In the genomic region with DNA sequence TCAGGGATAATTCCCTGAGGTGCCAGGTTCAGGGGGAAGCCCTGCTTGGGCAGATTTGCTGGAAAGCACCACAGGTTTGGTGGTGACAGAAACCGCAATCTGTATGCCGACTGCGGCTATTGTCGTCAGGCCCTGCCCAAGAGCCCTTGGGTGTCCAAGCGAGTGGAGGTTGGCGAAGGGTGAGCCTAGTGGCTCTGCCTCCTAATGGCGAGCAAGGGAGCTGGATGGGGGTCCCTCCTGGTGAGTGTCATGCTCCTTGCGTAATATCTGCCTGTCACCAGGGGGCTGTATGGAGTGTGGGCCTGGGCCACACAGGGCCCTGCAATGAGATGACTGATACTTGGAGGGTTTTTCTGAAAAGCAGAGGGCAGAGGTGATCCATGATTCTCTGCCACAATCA, we compare ENCODE assay signal across 2 cellular contexts.
TF ChIP-seq lines count a peak whose summit lies in the region.

No MANE protein-coding gene starts in this region.

TF ChIP-seq in IMR-90, 13 proteins besides CTCF, POLR2A, EP300 and RAD21:
- TF ChIP-seq, protein P1, sequence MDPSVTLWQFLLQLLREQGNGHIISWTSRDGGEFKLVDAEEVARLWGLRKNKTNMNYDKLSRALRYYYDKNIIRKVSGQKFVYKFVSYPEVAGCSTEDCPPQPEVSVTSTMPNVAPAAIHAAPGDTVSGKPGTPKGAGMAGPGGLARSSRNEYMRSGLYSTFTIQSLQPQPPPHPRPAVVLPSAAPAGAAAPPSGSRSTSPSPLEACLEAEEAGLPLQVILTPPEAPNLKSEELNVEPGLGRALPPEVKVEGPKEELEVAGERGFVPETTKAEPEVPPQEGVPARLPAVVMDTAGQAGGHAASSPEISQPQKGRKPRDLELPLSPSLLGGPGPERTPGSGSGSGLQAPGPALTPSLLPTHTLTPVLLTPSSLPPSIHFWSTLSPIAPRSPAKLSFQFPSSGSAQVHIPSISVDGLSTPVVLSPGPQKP (IDR thresholded peaks at IDR 0.05; ENCODE audit: borderline replicate concordance, low read depth, low read length): no peak
- TF ChIP-seq MAZ (IDR thresholded peaks at IDR 0.05; ENCODE audit: borderline replicate concordance, low read depth, low read length) (no peak), MAFK (IDR thresholded peaks at IDR 0.05; ENCODE audit: low read depth, low read length) (no peak), RCOR1 (IDR thresholded peaks at IDR 0.05; ENCODE audit: insufficient replicate concordance, low read length) (no peak), CEBPB (IDR thresholded peaks at IDR 0.05; ENCODE audit: low read depth, low read length) (no peak), FOS (IDR thresholded peaks at IDR 0.05; ENCODE audit: low read depth, low read length) (no peak), MXI1 (IDR thresholded peaks at IDR 0.05; ENCODE audit: borderline replicate concordance, low read depth, low read length) (no peak), NFE2L2 (IDR thresholded peaks at IDR 0.05; ENCODE audit: low read depth, low read length) (no peak), SMC3 (IDR thresholded peaks at IDR 0.05; ENCODE audit: low read depth, low read length) (no peak), CHD1 (IDR thresholded peaks at IDR 0.05; ENCODE audit: low read depth, low read length) (no peak), RFX5 (IDR thresholded peaks at IDR 0.05; ENCODE audit: low read depth, low read length) (no peak), BHLHE40 (IDR thresholded peaks at IDR 0.05; ENCODE audit: low read depth, low read length) (no peak)
- TF ChIP-seq, protein P2, sequence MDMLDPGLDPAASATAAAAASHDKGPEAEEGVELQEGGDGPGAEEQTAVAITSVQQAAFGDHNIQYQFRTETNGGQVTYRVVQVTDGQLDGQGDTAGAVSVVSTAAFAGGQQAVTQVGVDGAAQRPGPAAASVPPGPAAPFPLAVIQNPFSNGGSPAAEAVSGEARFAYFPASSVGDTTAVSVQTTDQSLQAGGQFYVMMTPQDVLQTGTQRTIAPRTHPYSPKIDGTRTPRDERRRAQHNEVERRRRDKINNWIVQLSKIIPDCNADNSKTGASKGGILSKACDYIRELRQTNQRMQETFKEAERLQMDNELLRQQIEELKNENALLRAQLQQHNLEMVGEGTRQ (IDR thresholded peaks at IDR 0.05; ENCODE audit: low read depth, low read length): no peak

TF ChIP-seq in H1, 55 proteins besides CTCF, POLR2A, EP300 and RAD21:
- TF ChIP-seq TAF7 (optimal IDR thresholded peaks at IDR 0.05; ENCODE audit: borderline replicate concordance, low read depth, low read length) (no peak), CEBPB (IDR thresholded peaks at IDR 0.05; ENCODE audit: low read depth, low read length) (peak; percentile 73), SIRT6 (IDR thresholded peaks at IDR 0.05; ENCODE audit: low read length) (no peak), GABPA (IDR thresholded peaks at IDR 0.05; ENCODE audit: borderline replicate concordance, insufficient read depth, low read length) (no peak)
TF ChIP-seq in H1: peak in this region for 1.
